ENCODE assay signal across 16 cellular contexts in genomic region chr2:225398372-225398771, GRCh38. TPM values are rescaled to one million over a fixed set of nuclear protein-coding genes. Genes with fewer than 3 reads are reported as not detected.
"Had no signal": no experiment of that assay in that cellular context is flagged by ENCODE, and none has a peak within 500 bp of the region (broad histone marks: within the 10 kb centered on the region; RNA-seq: fewer than 3 reads in every experiment).

No MANE protein-coding gene starts in this region.

- ATAC-seq: activated CD8-positive, alpha-beta memory T cell treated with anti-CD3 and anti-CD28 coated beads, Interleukin-2, amount 10 ng/mL, durations not matched to agents 7 days and 5 days; naive thymus-derived CD4-positive, alpha-beta T cell had no signal

- DNase-seq: activated CD4-positive, alpha-beta T cell treated with anti-CD3 and anti-CD28 coated beads for 1 hour; activated CD4-positive, alpha-beta T cell treated with anti-CD3 and anti-CD28 coated beads, Interleukin-2, amount 50 U/mL, for 48 hours; activated CD8-positive, alpha-beta memory T cell treated with anti-CD3 and anti-CD28 coated beads, Interleukin-2, amount 10 ng/mL, durations not matched to agents 7 days and 5 days; activated gamma-delta T cell; activated T-cell treated with anti-CD3 and anti-CD28 coated beads, Interleukin-2, amount 50 U/mL, for 48 hours; amygdala; brain microvascular endothelial cell; endodermal cell; erythroblast; naive thymus-derived CD4-positive, alpha-beta T cell; uterus had no signal

- H3K4me3 ChIP-seq: hepatocyte, uterus had no signal

- H3K27me3 ChIP-seq: brain microvascular endothelial cell, neutrophil, uterus had no signal

- H2AFZ ChIP-seq: hepatocyte had no signal

- H3K36me3 ChIP-seq: brain microvascular endothelial cell, neutrophil, uterus had no signal

- H3K9me3 ChIP-seq: neutrophil, uterus had no signal

- H3K4me2 ChIP-seq: hepatocyte had no signal

- H3K27ac ChIP-seq: brain microvascular endothelial cell, hepatocyte, neutrophil, uterus had no signal

- H3K4me1 ChIP-seq: uterus had no signal

RNA-seq across cellular contexts. Expression of gene NYAP2, which starts 1.1 kb away (rescaled TPM):
- total RNA-seq: activated CD8-positive, alpha-beta memory T cell treated with anti-CD3 and anti-CD28 coated beads, Interleukin-2, amount 10 ng/mL, durations not matched to agents 7 days and 5 days; dermis microvascular lymphatic vessel endothelial cell; endodermal cell; kidney epithelial cell; lower leg skin had no signal
- polyA plus RNA-seq: naive thymus-derived CD4-positive, alpha-beta T cell had no signal
